8 cellular contexts compared by ENCODE assay signal in the genomic region with DNA sequence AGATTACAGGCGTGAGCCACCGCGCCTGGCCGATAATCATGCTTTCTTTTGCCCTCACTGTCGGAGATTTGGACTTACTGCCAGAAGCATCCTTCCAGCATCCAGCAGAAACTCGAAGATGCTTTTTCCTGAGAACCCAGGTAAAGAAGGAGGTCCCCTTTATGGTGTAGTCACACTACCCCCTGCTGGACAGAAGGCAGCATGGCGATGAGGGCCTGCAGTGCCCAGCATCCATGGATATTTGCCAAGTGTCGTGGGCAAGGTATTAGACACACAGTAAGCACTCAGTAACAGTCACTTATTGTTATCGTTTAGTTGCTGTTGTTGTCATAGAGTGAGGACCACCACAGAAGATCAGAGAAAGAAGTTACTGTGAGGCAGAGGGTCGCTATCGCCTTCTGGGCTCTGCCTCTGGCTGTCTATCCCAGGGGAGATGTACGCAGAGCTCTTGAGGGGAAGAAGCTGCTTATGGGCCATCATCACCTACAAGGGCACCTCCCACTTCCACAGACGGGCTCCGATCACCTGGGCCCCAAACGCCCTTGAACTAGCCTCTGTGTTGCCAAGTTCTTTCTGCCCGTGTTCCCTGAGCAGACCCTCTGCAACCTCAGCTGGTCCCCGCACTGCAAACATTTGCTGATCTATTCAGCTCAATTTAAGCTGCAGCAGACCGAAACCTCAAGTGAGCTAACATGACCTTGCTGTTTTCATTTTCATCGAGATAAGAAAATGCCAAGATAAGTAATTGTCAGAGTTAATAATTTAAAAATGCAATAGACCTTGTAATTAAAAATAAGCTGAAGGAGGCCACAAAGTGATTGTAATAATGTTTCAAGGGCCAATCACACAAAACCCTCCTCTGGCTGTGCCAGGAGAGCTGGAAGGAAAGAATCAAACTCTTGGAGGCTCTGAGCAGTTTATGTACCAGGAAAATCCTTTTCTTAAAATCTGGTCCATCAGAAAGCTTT. TPM values are rescaled to one million over a fixed set of nuclear protein-coding genes. Genes with fewer than 3 reads are reported as not detected.
A peak's percentile ranks its signal among the peaks of the same experiment; 100 is the strongest.
DNase-seq lines count a peak whose midpoint lies in the region; ATAC-seq and TF ChIP-seq lines count a peak whose summit lies in the region.

No MANE protein-coding gene starts in this region.

- no peak overlapping the region for H4K8ac ChIP-seq in neuronal stem cell (ENCODE audit: low read depth, low read length)

- H4K91ac ChIP-seq in neuronal stem cell (ENCODE audit: low read depth, low read length, poor library complexity), result no peak overlapping the region

- H3K27me3 ChIP-seq in neuronal stem cell (ENCODE audit: control insufficient read depth in 3 of 3, insufficient read depth in 3 of 3, low read depth in 1 of 3, low read length in 3 of 3), result peaks cover 0 to 14% (median 0%) of the 10 kb centered on the region in 3 experiments

- TF ChIP-seq CTCF in AG09309 (IDR thresholded peaks at IDR 0.05; ENCODE audit: control insufficient read depth, insufficient read depth, low read depth, low read length, missing control alignments), result peak; percentile 69
- peak; percentile 89 for TF ChIP-seq CTCF in GM13977 (IDR thresholded peaks at IDR 0.05; ENCODE audit: extremely low read depth, insufficient read depth, missing control alignments)
- TF ChIP-seq CTCF in fibroblast of the aortic adventitia (IDR thresholded peaks at IDR 0.05; ENCODE audit: insufficient read depth, low read length), result peak; percentile 65

- H3K9ac ChIP-seq in neuronal stem cell (ENCODE audit: low read depth, low read length, poor library complexity), result no peak overlapping the region

- no peak overlapping the region for H3K18ac ChIP-seq in neuronal stem cell (ENCODE audit: low read length)

- in situ Hi-C loops in GM13977 (cut with MboI; ENCODE audit: low pct_unique_long_range_greater_than_20kb, low sequenced_read_pairs, unreplicated experiment), result no loop called here

- no peak overlapping the region for H3K4ac ChIP-seq in neuronal stem cell (ENCODE audit: low read length)

- H3K79me1 ChIP-seq in neuronal stem cell (ENCODE audit: low read depth, low read length), result no peaks in the 10 kb centered on the region

- no peak overlapping the region for H2BK120ac ChIP-seq in neuronal stem cell (ENCODE audit: low read depth, low read length)

- H2AK5ac ChIP-seq in neuronal stem cell (ENCODE audit: low read depth, low read length), result no peak overlapping the region

- no peak overlapping the region for H2BK12ac ChIP-seq in neuronal stem cell (ENCODE audit: low read length)

- no peaks in the 10 kb centered on the region for H3K4me1 ChIP-seq in neuronal stem cell (ENCODE audit: control insufficient read depth in 2 of 2, insufficient read depth in 1 of 2, low read depth in 1 of 2, low read length in 2 of 2)

- WGBS in neuronal stem cell (ENCODE audit: extremely low coverage in 2 of 2, insufficient read length in 2 of 2, insufficient replicate concordance in 1 of 2), 2 donors, result no CpG with 5 or more reads among the region's 19 CpGs

- H2BK15ac ChIP-seq in neuronal stem cell (ENCODE audit: low read length), result no peak overlapping the region

- DNase-seq in AG09309 (ENCODE audit: low read depth) (no peak), GM13977 (ENCODE audit: low spot score) (peak; percentile 57), NCI-H1694 (lab: John Stamatoyannopoulos, UW) (peak; percentile 17), fibroblast of the aortic adventitia (ENCODE audit: low read depth) (peak; percentile 54), neuronal stem cell (ENCODE audit: low spot score) (peak; percentile 52)
- peak; percentile 22 for DNase-seq in activated CD4-positive, alpha-beta T cell treated with anti-CD3 and anti-CD28 coated beads, Interleukin-2, amount 50 U/mL, for 1 hour

- H3K4me3 ChIP-seq in AG09309 (ENCODE audit: control insufficient read depth, low read depth, low read length) (no peak overlapping the region), fibroblast of the aortic adventitia (ENCODE audit: low read depth, low read length) (no peak overlapping the region), neuronal stem cell (ENCODE audit: low read length in 2 of 2) (no peak overlapping the region)

- H3K23ac ChIP-seq in neuronal stem cell (ENCODE audit: low read depth, low read length, poor library complexity), result no peak overlapping the region

- no peak overlapping the region for H3K14ac ChIP-seq in neuronal stem cell (ENCODE audit: low read length)

- no peak overlapping the region for H2BK5ac ChIP-seq in neuronal stem cell (ENCODE audit: low read length)

- no peak overlapping the region for H3K27ac ChIP-seq in neuronal stem cell (replicated peaks; ENCODE audit: low read length)

- ATAC-seq in HG03135 (IDR thresholded peaks at IDR 0.05; ENCODE audit: unreplicated experiment) (no peak), GM18907 (IDR thresholded peaks at IDR 0.05; ENCODE audit: unreplicated experiment) (no peak)

- H3K4me2 ChIP-seq in neuronal stem cell (ENCODE audit: insufficient read depth, low read length, poor library complexity, severe bottlenecking), result no peak overlapping the region

- no peaks in the 10 kb centered on the region for H3K36me3 ChIP-seq in neuronal stem cell (replicated peaks in 1 of 2; ENCODE audit: control insufficient read depth in 2 of 2, insufficient read depth in 2 of 2, low read length in 2 of 2)

- no peak overlapping the region for H2AFZ ChIP-seq in neuronal stem cell (ENCODE audit: low read length)

- H3K9me3 ChIP-seq in neuronal stem cell (replicated peaks in 1 of 2; ENCODE audit: control insufficient read depth in 2 of 2, insufficient read depth in 1 of 2, low read depth in 1 of 2, low read length in 2 of 2), result no peaks in the 10 kb centered on the region

RNA-seq across cellular contexts. Expression of gene C5orf15, which starts 23.9 kb away (rescaled TPM):
- total RNA-seq in fibroblast of the aortic adventitia (ENCODE audit: low replicate concordance), result 31.1 and 66.6 TPM in 2 replicates
- 69.1 TPM for polyA plus RNA-seq in neuronal stem cell (2013, experiment 1 of 2)
- polyA plus RNA-seq in neuronal stem cell (2013, experiment 2 of 2), result 68.8 TPM
